1 cellular context compared by ENCODE assay signal in the genomic region with DNA sequence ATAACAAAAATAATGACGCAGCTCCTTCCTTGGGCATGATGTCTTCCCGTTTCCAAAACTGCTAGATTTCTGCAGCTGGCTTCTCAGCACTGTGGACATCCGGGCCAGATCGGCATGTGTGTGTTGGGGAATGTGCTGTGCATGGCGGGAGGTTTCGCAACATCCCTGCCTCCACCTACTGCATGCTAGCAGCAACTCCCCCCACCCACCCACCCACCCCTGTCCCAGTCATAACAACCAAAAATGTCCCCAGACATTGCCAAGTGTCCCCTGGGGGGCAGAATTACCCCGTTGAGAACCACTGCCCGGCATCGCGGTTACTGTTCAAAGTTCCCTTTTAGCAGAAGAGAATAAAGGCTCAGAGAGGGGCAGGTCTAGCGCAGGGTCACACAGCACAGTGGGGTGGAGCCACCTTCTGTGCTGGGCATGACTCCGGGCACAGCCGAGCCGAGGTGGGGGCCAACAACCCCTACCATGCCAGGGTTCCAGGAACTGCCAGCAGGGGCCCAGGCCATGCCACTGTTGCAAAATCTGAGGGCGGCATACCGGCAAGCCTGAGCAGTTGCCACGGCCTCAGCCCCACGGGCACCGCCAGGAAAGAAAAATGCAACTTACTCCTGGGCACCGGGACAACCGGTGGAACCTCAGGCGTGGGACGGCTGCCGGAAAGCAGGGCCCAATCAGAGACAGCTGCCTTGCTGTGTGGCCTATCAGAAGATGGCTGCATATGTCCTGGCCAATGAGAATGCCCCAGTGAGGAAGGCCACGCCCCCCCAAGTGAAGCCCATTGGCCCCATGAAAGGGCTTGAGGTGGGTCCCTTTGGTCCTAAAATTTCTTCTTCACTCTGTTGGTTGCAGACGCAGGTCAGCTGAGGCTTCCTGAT.
A peak's percentile ranks its signal among the peaks of the same experiment; 100 is the strongest.
TF ChIP-seq lines count a peak whose summit lies in the region.

No MANE protein-coding gene starts in this region.

TF ChIP-seq in liver, 16 proteins besides CTCF, POLR2A, EP300 and RAD21 (continued from another document):
- peak; percentile 54 for TF ChIP-seq REST (IDR thresholded peaks at IDR 0.05)
- peak; percentile 70 for TF ChIP-seq NR2F2 (IDR thresholded peaks at IDR 0.05)
- TF ChIP-seq EGR1 (IDR thresholded peaks at IDR 0.05; ENCODE audit: low read depth in 2 of 2): peak in 1 of 2 donors; percentile 84
- TF ChIP-seq YY1 (IDR thresholded peaks at IDR 0.05): peak; percentile 58
- peak; percentile 55 to 58 for TF ChIP-seq JUND (IDR thresholded peaks at IDR 0.05)
